16 cellular contexts compared by ENCODE assay signal in genomic region chr22:47928626-47929025, GRCh38.
"Had no signal": no experiment of that assay in that cellular context is flagged by ENCODE, and none has a peak within 500 bp of the region (broad histone marks: within the 10 kb centered on the region; RNA-seq: fewer than 3 reads in every experiment).

No MANE protein-coding gene starts in this region.

- H3K4me1 ChIP-seq: body of pancreas, prostate gland had no signal

- H3K4me3 ChIP-seq: body of pancreas, prostate gland, spleen had no signal

- H3K4me3 Mint-ChIP-seq: activated CD4-positive, alpha-beta T cell treated with anti-CD3 and anti-CD28 coated beads, Interleukin-2, amount 10 ng/mL, durations not matched to agents 7 days and 5 days; activated naive CD8-positive, alpha-beta T cell treated with anti-CD3 and anti-CD28 coated beads for 36 hours; nephron progenitor cell; stimulated activated naive CD8-positive, alpha-beta T cell treated with anti-CD3 and anti-CD28 coated beads, Interleukin-15, amount 100 ng/mL, for 72 hours; T-helper 2 cell treated with Interferon-gamma antibody and Interleukin-4, amounts not matched to agents 5 μg/mL and 100 μg/mL, for 36 hours had no signal

- DNase-seq: activated CD4-positive, alpha-beta T cell treated with anti-CD3 and anti-CD28 coated beads, Interleukin-2, amount 10 ng/mL, durations not matched to agents 7 days and 5 days; activated CD4-positive, CD25-positive, alpha-beta regulatory T cell; activated CD8-positive, alpha-beta memory T cell treated with anti-CD3 and anti-CD28 coated beads for 24 hours; activated naive CD8-positive, alpha-beta T cell treated with anti-CD3 and anti-CD28 coated beads for 36 hours; amygdala; body of pancreas; caudate nucleus; left ventricle myocardium superior; nephron progenitor cell; spleen; stimulated activated CD4-positive, alpha-beta T cell treated with anti-CD3 and anti-CD28 coated beads, Interleukin-1b, Interleukin-23, amount 100 ng/mL, for 48 hours; stimulated activated naive CD8-positive, alpha-beta T cell treated with anti-CD3 and anti-CD28 coated beads, Interleukin-15, amount 100 ng/mL, for 72 hours had no signal

- H3K27ac ChIP-seq: body of pancreas, prostate gland, spleen had no signal

- H3K36me3 ChIP-seq: prostate gland, spleen had no signal

- H3K36me3 Mint-ChIP-seq: activated naive CD8-positive, alpha-beta T cell treated with anti-CD3 and anti-CD28 coated beads for 36 hours had no signal

- H3K9me3 ChIP-seq: body of pancreas, prostate gland had no signal

- ATAC-seq: body of pancreas; esophagus mucosa; left ventricle myocardium superior; sciatic nerve; stimulated activated naive CD8-positive, alpha-beta T cell treated with anti-CD3 and anti-CD28 coated beads, Interleukin-15, amount 100 ng/mL, for 72 hours had no signal

- H3K27ac Mint-ChIP-seq: activated CD4-positive, alpha-beta T cell treated with anti-CD3 and anti-CD28 coated beads, Interleukin-2, amount 10 ng/mL, durations not matched to agents 7 days and 5 days; activated naive CD8-positive, alpha-beta T cell treated with anti-CD3 and anti-CD28 coated beads for 36 hours; stimulated activated naive CD8-positive, alpha-beta T cell treated with anti-CD3 and anti-CD28 coated beads, Interleukin-15, amount 100 ng/mL, for 72 hours; T-helper 2 cell treated with Interferon-gamma antibody and Interleukin-4, amounts not matched to agents 5 μg/mL and 100 μg/mL, for 36 hours had no signal

- H3K27me3 ChIP-seq: body of pancreas had no signal

- H3K4me1 Mint-ChIP-seq: activated CD4-positive, alpha-beta T cell treated with anti-CD3 and anti-CD28 coated beads, Interleukin-2, amount 10 ng/mL, durations not matched to agents 7 days and 5 days; activated naive CD8-positive, alpha-beta T cell treated with anti-CD3 and anti-CD28 coated beads for 36 hours; stimulated activated naive CD8-positive, alpha-beta T cell treated with anti-CD3 and anti-CD28 coated beads, Interleukin-15, amount 100 ng/mL, for 72 hours had no signal
